14 cellular contexts compared by ENCODE assay signal in genomic region chr15:80970658-80971057, GRCh38. TPM values are rescaled to one million over a fixed set of nuclear protein-coding genes. Genes with fewer than 3 reads are reported as not detected.
A peak's percentile ranks its signal among the peaks of the same experiment; 100 is the strongest.
DNase-seq lines count a peak whose midpoint lies in the region; ATAC-seq, FAIRE-seq and TF ChIP-seq lines count a peak whose summit lies in the region.
"Had no signal": no experiment of that assay in that cellular context is flagged by ENCODE, and none has a peak within 500 bp of the region (broad histone marks: within the 10 kb centered on the region; RNA-seq: fewer than 3 reads in every experiment).

No MANE protein-coding gene starts in this region.

- H3K27me3 ChIP-seq in mammary epithelial cell (ENCODE audit: insufficient read depth, low read length) (no peaks in the 10 kb centered on the region), PC-3 (ENCODE audit: low read length) (no peaks in the 10 kb centered on the region), endothelial cell of umbilical vein (ENCODE audit: control insufficient read depth in 2 of 2, insufficient read depth in 2 of 2, low read length in 2 of 2) (no peaks in the 10 kb centered on the region)

- H3K36me3 Mint-ChIP-seq in MCF 10A (ENCODE audit: insufficient read depth, unreplicated experiment), result peaks cover 4% of the 10 kb centered on the region

- peak; percentile 18 for DNase-seq in mammary epithelial cell
- DNase-seq in MCF 10A (ENCODE audit: unreplicated experiment), result no peak
- peak; percentile 76 for DNase-seq in PC-3
- DNase-seq in endothelial cell of umbilical vein (ENCODE audit: low read depth, low spot score), result no peak
- DNase-seq in NCI-H226, result no peak
- no peak for DNase-seq in kidney glomerular epithelial cell (lab: John Stamatoyannopoulos, UW)
- DNase-seq: NCI-H1436 treated with DMSO at 0.1 percent for 48 hours, NCI-H2029, Right ventricle myocardium superior had no signal

- H3K4me3 ChIP-seq in mammary epithelial cell (replicated peaks in 1 of 3; ENCODE audit: insufficient read depth in 1 of 3, low read depth in 2 of 3, low read length in 3 of 3), result no peak overlapping the region
- peak overlapping the region; percentile 5; the same call in 1 of the 2 replicates for H3K4me3 ChIP-seq in PC-3 (ENCODE audit: low read length)
- H3K4me3 ChIP-seq in endothelial cell of umbilical vein (replicated peaks in 1 of 3; ENCODE audit: insufficient read depth in 1 of 3, low read depth in 1 of 3, low read length in 3 of 3), result no peak overlapping the region
- H3K4me3 ChIP-seq: HAP-1 had no signal

- no peaks in the 10 kb centered on the region for H3F3A ChIP-seq in PC-3 (ENCODE audit: low read length, unreplicated experiment)

- in situ Hi-C loops in mammary epithelial cell (cut with MboI; ENCODE audit: low sequenced_read_pairs in 2 of 2), result loop anchor here (5.0 to 25.0 kb wide), 4 partner anchors 193 to 516 kb away; partner anchors contain the start of gene CEMIP (in 1 of the 2)

- CTCF ChIA-PET in mammary epithelial cell (lab: Charles Lee; ENCODE audit: low non-redundant PET), result interaction anchor here (0.6 to 0.7 kb wide), 2 partner anchors 191 to 403 kb away, joined by 5 read pairs; partner anchors contain the start of gene CEMIP
- CTCF ChIA-PET in MCF 10A (lab: Yijun Ruan, JAX), result interaction anchor here (0.6 to 7.7 kb wide), 37 partner anchors 9 to 1673 kb away, joined by 3 to 133 read pairs (median 5); partner anchors contain the start of gene CEMIP
- CTCF ChIA-PET in PC-3 (lab: Charles Lee), result interaction anchor here (1.2 kb wide), 2 partner anchors 194 to 403 kb away, joined by 5 to 9 read pairs; no protein-coding TSS in a partner anchor
- CTCF ChIA-PET in endothelial cell of umbilical vein (lab: Charles Lee), result interaction anchor here (0.8 to 6.5 kb wide), 46 partner anchors 9 to 552 kb away, joined by 3 to 101 read pairs (median 5); partner anchors contain the start of genes ABHD17C, CEMIP and MESD

- no peaks in the 10 kb centered on the region for H3K4me1 Mint-ChIP-seq in MCF 10A (ENCODE audit: insufficient read depth, unreplicated experiment)

- H3K4me1 ChIP-seq in mammary epithelial cell (ENCODE audit: insufficient read depth, low read length), result no peaks in the 10 kb centered on the region
- H3K4me1 ChIP-seq in PC-3 (ENCODE audit: insufficient read depth, low read length), result peaks cover 19% of the 10 kb centered on the region
- no peaks in the 10 kb centered on the region for H3K4me1 ChIP-seq in endothelial cell of umbilical vein (ENCODE audit: control insufficient read depth, extremely low read depth, insufficient read depth, low read length)

- H2AFZ ChIP-seq in mammary epithelial cell (ENCODE audit: low read depth, low read length) (no peak overlapping the region), PC-3 (ENCODE audit: low read length) (no peak overlapping the region), endothelial cell of umbilical vein (ENCODE audit: low read depth, low read length) (no peak overlapping the region)

- ATAC-seq in PC-3 (peak; percentile 56), GM18511 (IDR thresholded peaks at IDR 0.05; ENCODE audit: unreplicated experiment) (no peak)

- peaks cover 4% of the 10 kb centered on the region for H4K20me1 ChIP-seq in mammary epithelial cell (ENCODE audit: insufficient read depth, low read length)
- H4K20me1 ChIP-seq in PC-3 (ENCODE audit: low read length), result no peaks in the 10 kb centered on the region
- H4K20me1 ChIP-seq in endothelial cell of umbilical vein (replicated peaks; ENCODE audit: control insufficient read depth, extremely low read depth, insufficient read depth, low read length), result no peaks in the 10 kb centered on the region

- no TSS peak for BruUV-seq in mammary epithelial cell (replicated peaks; lab: Mats Ljungman, UMichigan)
- no TSS peak for BruUV-seq in MCF 10A (replicated peaks; lab: Mats Ljungman, UMichigan)
- BruUV-seq in PC-3 (replicated peaks; lab: Mats Ljungman, UMichigan), result no TSS peak
- no TSS peak for BruUV-seq in endothelial cell of umbilical vein (replicated peaks; lab: Mats Ljungman, UMichigan)

- no peak overlapping the region for H3K4me3 Mint-ChIP-seq in MCF 10A (ENCODE audit: unreplicated experiment)
- H3K4me3 Mint-ChIP-seq: CD4-positive, alpha-beta memory T cell had no signal

- POLR2A ChIA-PET in MCF 10A (lab: Yijun Ruan, JAX), result interaction anchor here (0.9 to 2.7 kb wide), 3 partner anchors 191 to 515 kb away, joined by 3 to 15 read pairs (median 6); partner anchors contain the start of gene CEMIP
- POLR2A ChIA-PET in PC-3 (lab: Charles Lee; ENCODE audit: unreplicated experiment), result no interaction called here
- POLR2A ChIA-PET in endothelial cell of umbilical vein (lab: Charles Lee), result no interaction called here

- H3K36me3 ChIP-seq in mammary epithelial cell (ENCODE audit: insufficient read depth, low read length) (no peaks in the 10 kb centered on the region), PC-3 (ENCODE audit: low read depth, low read length) (peaks cover 4% of the 10 kb centered on the region; the same call in 1 of the 2 replicates), endothelial cell of umbilical vein (ENCODE audit: control insufficient read depth in 2 of 2, extremely low read depth in 1 of 2, insufficient read depth in 2 of 2, low read length in 2 of 2) (peaks cover 0 to 6% of the 10 kb centered on the region in 2 experiments)

- H3K9me1 ChIP-seq in endothelial cell of umbilical vein (replicated peaks; ENCODE audit: control insufficient read depth, extremely low read depth, insufficient read depth, low read length), result no peaks in the 10 kb centered on the region

- no peak overlapping the region for H3K27ac Mint-ChIP-seq in MCF 10A (ENCODE audit: low read depth, unreplicated experiment)

- FAIRE-seq in endothelial cell of umbilical vein (lab: Jason Lieb, UNC), result peak; percentile 49
- FAIRE-seq: D721Med, GM12892 had no signal

- no peaks in the 10 kb centered on the region for H3K9me3 ChIP-seq in mammary epithelial cell (replicated peaks; ENCODE audit: insufficient read depth, low read length)
- no peaks in the 10 kb centered on the region for H3K9me3 ChIP-seq in PC-3 (ENCODE audit: low read length)
- no peaks in the 10 kb centered on the region for H3K9me3 ChIP-seq in endothelial cell of umbilical vein (replicated peaks; ENCODE audit: control insufficient read depth, insufficient read depth, low read length)
- H3K9me3 ChIP-seq: HAP-1 had no signal

- no peak for TF ChIP-seq POLR2A in endothelial cell of umbilical vein (IDR thresholded peaks at IDR 0.05; ENCODE audit: low read depth, low read length)

- H3K27ac ChIP-seq in mammary epithelial cell (ENCODE audit: insufficient read depth, low read depth, low read length) (no peak overlapping the region), PC-3 (ENCODE audit: low read length) (peak overlapping the region; percentile 29), endothelial cell of umbilical vein (ENCODE audit: insufficient read depth, low read depth, low read length) (no peak overlapping the region)

- H3K9me2 ChIP-seq in PC-3 (replicated peaks; ENCODE audit: low read length), result no peaks in the 10 kb centered on the region

- intact Hi-C loops in mammary epithelial cell (cut with micrococcal nuclease), result loop anchor here (1.0 to 5.0 kb wide), 6 partner anchors 59 to 515 kb away; partner anchors contain the start of gene CEMIP
- intact Hi-C loops in MCF 10A (cut with micrococcal nuclease), result loop anchor here (1.0 to 2.0 kb wide), 5 partner anchors 59 to 515 kb away; partner anchors contain the start of gene CEMIP
- intact Hi-C loops in PC-3 (cut with micrococcal nuclease), result loop anchor here (1.0 to 10.0 kb wide), 7 partner anchors 56 to 515 kb away; no protein-coding TSS in a partner anchor
- intact Hi-C loops in endothelial cell of umbilical vein (cut with micrococcal nuclease), result loop anchor here (1.0 to 5.0 kb wide), 7 partner anchors 36 to 551 kb away; partner anchors contain the start of gene CEMIP

- H3K79me2 ChIP-seq in mammary epithelial cell (ENCODE audit: insufficient read depth, low read length) (peaks cover 5% of the 10 kb centered on the region), PC-3 (ENCODE audit: low read length) (peaks cover 14% of the 10 kb centered on the region), endothelial cell of umbilical vein (ENCODE audit: control insufficient read depth, insufficient read depth, low read length) (no peaks in the 10 kb centered on the region)

- dilution Hi-C loops in mammary epithelial cell (cut with HindIII; ENCODE audit: low sequenced_read_pairs) (no loop called here), endothelial cell of umbilical vein (cut with MboI; ENCODE audit: extremely low pct_ligation_motif_present, low sequenced_read_pairs) (no loop called here)

- H3K9me3 Mint-ChIP-seq in MCF 10A (ENCODE audit: unreplicated experiment), result no peaks in the 10 kb centered on the region

- H3K27me3 Mint-ChIP-seq in MCF 10A (ENCODE audit: insufficient read depth, unreplicated experiment), result no peaks in the 10 kb centered on the region
- H3K27me3 Mint-ChIP-seq: CD4-positive, alpha-beta memory T cell had no signal

- WGBS in mammary epithelial cell (ENCODE audit: low coverage, missing lambda C conversion rate), result 67% methylated on average over 2 of the region's 3 CpGs

- H3K9ac ChIP-seq in mammary epithelial cell (ENCODE audit: insufficient read depth, low read length) (no peak overlapping the region), PC-3 (ENCODE audit: low read length) (no peak overlapping the region), endothelial cell of umbilical vein (replicated peaks; ENCODE audit: extremely low read depth, insufficient read depth, low read length) (no peak overlapping the region)

- H3K4me2 ChIP-seq in mammary epithelial cell (ENCODE audit: insufficient read depth, low read depth, low read length) (no peak overlapping the region), PC-3 (ENCODE audit: low read length) (peak overlapping the region; percentile 63), endothelial cell of umbilical vein (ENCODE audit: insufficient read depth, low read length) (no peak overlapping the region)

- TF ChIP-seq CTCF in mammary epithelial cell (conservative IDR thresholded peaks at IDR 0.05 in 1 of 2, IDR thresholded peaks at IDR 0.05 in 1 of 2; ENCODE audit: extremely low read depth in 1 of 2, insufficient read depth in 1 of 2, low read depth in 1 of 2, low read length in 2 of 2), result no peak
- TF ChIP-seq CTCF in MCF 10A (IDR thresholded peaks at IDR 0.05; ENCODE audit: unreplicated experiment), result no peak
- TF ChIP-seq CTCF in PC-3 (conservative IDR thresholded peaks at IDR 0.05; ENCODE audit: low read depth, low read length), result no peak
- TF ChIP-seq CTCF in endothelial cell of umbilical vein (IDR thresholded peaks at IDR 0.05; ENCODE audit: extremely low read depth in 1 of 2, insufficient read depth in 1 of 2, low read depth in 1 of 2, low read length in 2 of 2), result no peak

RNA-seq across cellular contexts. Expression of gene MESD, which starts 19.0 kb away (rescaled TPM):
- 10 to 100 TPM; 13.2 to 25.9 TPM for total RNA-seq in mammary epithelial cell
- polyA plus RNA-seq in mammary epithelial cell, result 15.7 TPM
- polyA minus RNA-seq in mammary epithelial cell, result 26.1 TPM
- 29.7 and 30.2 TPM in 2 replicates for total RNA-seq in MCF 10A (2022)
- 21.1 and 21.2 TPM in 2 replicates for total RNA-seq in PC-3 (2014; rRNA removed)
- total RNA-seq in endothelial cell of umbilical vein, result 30.5 and 32.9 TPM in 2 replicates
- 10.2 and 12.8 TPM in 2 replicates for polyA plus RNA-seq in endothelial cell of umbilical vein
- 17.2 and 18.8 TPM in 2 replicates for polyA plus RNA-seq in endothelial cell of umbilical vein (2011; cell fraction: cytosol; rRNA removed)
- 17.6 and 19.6 TPM in 2 replicates for polyA plus RNA-seq in endothelial cell of umbilical vein (2011; cell fraction: nucleus; rRNA removed)
- 25.5 and 33.0 TPM in 2 replicates for polyA plus RNA-seq in endothelial cell of umbilical vein (2012)
- 12.9 and 13.1 TPM in 2 replicates for polyA minus RNA-seq in endothelial cell of umbilical vein
- polyA minus RNA-seq in endothelial cell of umbilical vein (2011; cell fraction: cytosol; rRNA and poly(A)+ RNA removed), result 12.8 TPM
- 13.8 and 15.9 TPM in 2 replicates for polyA minus RNA-seq in endothelial cell of umbilical vein (2011; cell fraction: nucleus; rRNA and poly(A)+ RNA removed)

RNA-seq across cellular contexts. Expression of gene TLNRD1, which starts 30.1 kb away (rescaled TPM):
- total RNA-seq in mammary epithelial cell (10 to 100 TPM; 16.8 to 18.1 TPM), MCF 10A (2022) (17.1 and 18.3 TPM in 2 replicates), PC-3 (2014; rRNA removed) (17.8 and 29.9 TPM in 2 replicates), endothelial cell of umbilical vein (33.0 and 33.2 TPM in 2 replicates)
- polyA plus RNA-seq in mammary epithelial cell (10.0 TPM), endothelial cell of umbilical vein (17.8 and 21.7 TPM in 2 replicates)
- polyA minus RNA-seq in mammary epithelial cell (5.0 TPM), endothelial cell of umbilical vein (8.3 and 11.1 TPM in 2 replicates)
- 10.2 and 14.1 TPM in 2 replicates for polyA plus RNA-seq in endothelial cell of umbilical vein (2011; cell fraction: cytosol; rRNA removed)
- polyA plus RNA-seq in endothelial cell of umbilical vein (2011; cell fraction: nucleus; rRNA removed), result 6.6 and 7.0 TPM in 2 replicates
- 11.4 and 12.9 TPM in 2 replicates for polyA plus RNA-seq in endothelial cell of umbilical vein (2012)
- polyA minus RNA-seq in endothelial cell of umbilical vein (2011; cell fraction: cytosol; rRNA and poly(A)+ RNA removed), result 14.3 TPM
- 10.1 and 13.9 TPM in 2 replicates for polyA minus RNA-seq in endothelial cell of umbilical vein (2011; cell fraction: nucleus; rRNA and poly(A)+ RNA removed)

Comparison
In these comparisons a context has a peak if more than half of its experiments do, and no peak if none do; other contexts are left out.
1. DNase-seq: peak in mammary epithelial cell (single experiment) and PC-3 (single experiment); none in MCF 10A (single experiment), endothelial cell of umbilical vein (single experiment), NCI-H226 (single experiment) and kidney glomerular epithelial cell (single experiment).